In the genomic region with DNA sequence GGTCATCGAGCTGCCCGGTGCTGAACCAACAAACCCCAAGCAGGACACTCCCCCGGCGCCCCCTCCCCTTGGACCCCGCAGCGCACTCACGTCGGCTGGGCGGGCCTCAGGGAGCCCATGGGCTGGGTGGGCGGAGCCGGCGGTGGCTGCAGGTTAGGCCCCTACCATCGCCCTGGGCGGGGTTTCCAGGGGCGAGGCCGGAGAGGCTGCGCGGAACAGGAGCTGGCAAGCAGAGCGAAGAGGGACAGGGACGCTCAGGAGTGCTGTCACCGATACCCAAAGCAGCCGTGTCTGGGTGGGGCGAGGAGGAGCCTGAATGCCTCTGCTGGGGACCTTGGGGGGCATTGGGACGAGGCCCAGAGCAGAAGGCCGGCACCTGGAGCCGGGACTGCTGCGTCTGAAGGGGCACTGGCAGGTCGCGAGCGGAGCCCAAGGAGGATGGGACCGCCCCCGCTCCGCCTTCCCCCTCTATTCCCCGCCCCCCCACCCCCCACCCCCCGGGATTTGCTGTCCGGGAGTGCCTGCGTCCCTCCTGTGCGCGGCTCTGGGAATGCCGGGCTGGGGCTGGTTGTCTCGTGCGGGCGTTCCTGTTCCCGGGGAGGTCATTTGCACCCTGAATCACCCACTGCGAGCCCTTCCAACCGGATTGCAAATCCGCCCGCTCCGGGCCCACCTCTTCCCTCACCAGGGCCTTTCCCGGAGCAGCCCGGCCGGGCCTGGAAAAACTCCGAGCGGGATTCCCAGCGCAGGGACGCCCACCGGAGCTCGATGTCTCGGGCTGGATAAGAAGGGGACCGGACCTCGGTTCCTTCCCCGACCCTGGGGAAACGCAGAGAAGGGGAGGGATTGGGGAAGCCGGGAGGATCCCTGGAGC, we compare ENCODE assay signal across 8 cellular contexts. TPM values are rescaled to one million over a fixed set of nuclear protein-coding genes. Genes with fewer than 3 reads are reported as not detected.
DNase-seq lines count a peak whose midpoint lies in the region; ATAC-seq and TF ChIP-seq lines count a peak whose summit lies in the region.

No MANE protein-coding gene starts in this region.

- H3K36me3 Mint-ChIP-seq in chondrocyte (ENCODE audit: low read depth): peaks cover 2% of the 10 kb centered on the region

- H3K27me3 ChIP-seq in left lung: peaks cover 0 to 28% of the 10 kb centered on the region in 2 donors

- peak overlapping the region; percentile 69 for H3K4me3 Mint-ChIP-seq in chondrocyte (ENCODE audit: unreplicated experiment)

- ATAC-seq in HG02852 (IDR thresholded peaks at IDR 0.05; ENCODE audit: unreplicated experiment) (peak; percentile 59), left lung (peak; percentile 87)

- no peak overlapping the region for H3K27ac Mint-ChIP-seq in chondrocyte (ENCODE audit: unreplicated experiment)

- H3K27ac ChIP-seq in left lung: peak overlapping the region; percentile 80 to 92

- DNase-seq in NCI-H2227 treated with DMSO at 0.1 percent for 48 hours (lab: John Stamatoyannopoulos, UW): peak; percentile 70
- peak; percentile 76 for DNase-seq in activated CD4-positive, CD25-positive, alpha-beta regulatory T cell treated with anti-CD3 and anti-CD28 coated beads, Interleukin-2, amount 50 U/mL, for 72 hours
- DNase-seq in chondrocyte (ENCODE audit: low spot score): no peak
- DNase-seq in left lung: peak; percentile 92 to 98
- peak; percentile 38 to 76 (median 38) for DNase-seq in stimulated activated CD4-positive, alpha-beta T cell treated with anti-CD3 and anti-CD28 coated beads, TNF-alpha, amount 100 ng/mL, for 24 hours (ENCODE audit: low read depth in 3 of 3)
- DNase-seq in Ammon's horn (ENCODE audit: low spot score): no peak

- peaks cover 30 to 63% of the 10 kb centered on the region in 2 donors for H3K4me1 ChIP-seq in left lung

- H3K36me3 ChIP-seq in left lung: peaks cover 0 to 35% of the 10 kb centered on the region in 2 donors

- no peaks in the 10 kb centered on the region for H3K9me3 ChIP-seq in left lung

- peak overlapping the region; percentile 70 for H3K4me3 ChIP-seq in GM12875 (ENCODE audit: low read depth, low read length)
- H3K4me3 ChIP-seq in left lung: peak overlapping the region; percentile 56 to 79

- intact Hi-C loops in left lung (cut with DNase I): no loop called here

- H3K4me1 Mint-ChIP-seq in chondrocyte (ENCODE audit: low read depth): peaks cover 24% of the 10 kb centered on the region

- H3K9me3 Mint-ChIP-seq in chondrocyte (ENCODE audit: low read depth): no peaks in the 10 kb centered on the region

- no peak for TF ChIP-seq CTCF in GM12875 (IDR thresholded peaks at IDR 0.05; ENCODE audit: borderline replicate concordance, insufficient read depth, low read depth, low read length)
- no peak for TF ChIP-seq CTCF in chondrocyte (IDR thresholded peaks at IDR 0.05)
- TF ChIP-seq CTCF in left lung (IDR thresholded peaks at IDR 0.05): no peak

- H3K27me3 Mint-ChIP-seq in chondrocyte (ENCODE audit: low read depth): peaks cover 25% of the 10 kb centered on the region

RNA-seq across cellular contexts. Expression of a gene that starts 0.9 kb away (rescaled TPM):
- 1.5 to 2.7 TPM (median 2.0 TPM) in 3 replicates for total RNA-seq in chondrocyte
- total RNA-seq in left lung: 10 to 100 TPM; 62.4 to 80.6 TPM

RNA-seq across cellular contexts. Expression of a gene that starts 58.8 kb away (rescaled TPM):
- 30.8 to 37.3 TPM (median 31.3 TPM) in 3 replicates for total RNA-seq in chondrocyte
- 10 to 100 TPM; 58.4 to 96.9 TPM for total RNA-seq in left lung

Comparison
In these comparisons a context has a peak if more than half of its experiments do, and no peak if none do; other contexts are left out.
1. DNase-seq: peak in NCI-H2227 treated with DMSO at 0.1 percent for 48 hours (single experiment), activated CD4-positive, CD25-positive, alpha-beta regulatory T cell treated with anti-CD3 and anti-CD28 coated beads, Interleukin-2, amount 50 U/mL, for 72 hours (single experiment), left lung (2 of 2) and stimulated activated CD4-positive, alpha-beta T cell treated with anti-CD3 and anti-CD28 coated beads, TNF-alpha, amount 100 ng/mL, for 24 hours (3 of 3); none in chondrocyte (single experiment) and Ammon's horn (single experiment).
2. RNA of a gene that starts 0.9 kb away (total RNA-seq): 62.4 to 80.6 TPM in left lung; 1.5 to 2.7 TPM in chondrocyte; every median in the first group is over 10 times any median in the second.